13 cellular contexts compared by ENCODE assay signal in genomic region chr17:80793851-80794267, GRCh38.
DNase-seq lines count a peak whose midpoint lies in the region; ATAC-seq and TF ChIP-seq lines count a peak whose summit lies in the region.
"Had no signal": no experiment of that assay in that cellular context is flagged by ENCODE, and none has a peak within 500 bp of the region (broad histone marks: within the 10 kb centered on the region; RNA-seq: fewer than 3 reads in every experiment).

No MANE protein-coding gene starts in this region.

- no peak overlapping the region for H3K9ac ChIP-seq in smooth muscle cell (ENCODE audit: low read depth)

- H3K27ac ChIP-seq in smooth muscle cell (ENCODE audit: low read depth) = peak overlapping the region; percentile 93
- H3K27ac ChIP-seq: tibial nerve had no signal

- no peaks in the 10 kb centered on the region for H3K36me3 ChIP-seq in smooth muscle cell (ENCODE audit: low read depth)
- H3K36me3 ChIP-seq: tibial nerve had no signal

- H3K27ac Mint-ChIP-seq in T-helper 2 cell treated with Interferon-gamma antibody and Interleukin-4, amounts not matched to agents 5 μg/mL and 100 μg/mL, for 36 hours = peak overlapping the region; percentile 79
- H3K27ac Mint-ChIP-seq in activated CD8-positive, alpha-beta T cell treated with anti-CD3 and anti-CD28 coated beads, Interleukin-2, amount 10 ng/mL, durations not matched to agents 7 days and 5 days = peak overlapping the region; percentile 66

- no peaks in the 10 kb centered on the region for H3K79me2 ChIP-seq in smooth muscle cell (ENCODE audit: low read depth)

- H3K4me3 Mint-ChIP-seq in T-helper 2 cell treated with Interferon-gamma antibody and Interleukin-4, amounts not matched to agents 5 μg/mL and 100 μg/mL, for 36 hours = no peak overlapping the region
- H3K4me3 Mint-ChIP-seq in activated CD8-positive, alpha-beta T cell treated with anti-CD3 and anti-CD28 coated beads, Interleukin-2, amount 10 ng/mL, durations not matched to agents 7 days and 5 days = no peak overlapping the region
- H3K4me3 Mint-ChIP-seq: WTC11 had no signal

- H3K4me2 ChIP-seq in smooth muscle cell = peak overlapping the region; percentile 33

- H4K20me1 ChIP-seq in smooth muscle cell (ENCODE audit: low read depth) = no peaks in the 10 kb centered on the region

- peaks cover 45% of the 10 kb centered on the region for H3K4me1 Mint-ChIP-seq in T-helper 2 cell treated with Interferon-gamma antibody and Interleukin-4, amounts not matched to agents 5 μg/mL and 100 μg/mL, for 36 hours (ENCODE audit: low read depth)
- peaks cover 58% of the 10 kb centered on the region for H3K4me1 Mint-ChIP-seq in activated CD8-positive, alpha-beta T cell treated with anti-CD3 and anti-CD28 coated beads, Interleukin-2, amount 10 ng/mL, durations not matched to agents 7 days and 5 days (ENCODE audit: low read depth)

- no peaks in the 10 kb centered on the region for H3K9me3 ChIP-seq in smooth muscle cell (replicated peaks; ENCODE audit: low read depth)
- H3K9me3 ChIP-seq: tibial nerve had no signal

- H3K4me3 ChIP-seq in smooth muscle cell = no peak overlapping the region
- H3K4me3 ChIP-seq: lung, tibial nerve had no signal

- ATAC-seq in activated CD8-positive, alpha-beta T cell treated with anti-CD3 and anti-CD28 coated beads, Interleukin-2, amount 10 ng/mL, durations not matched to agents 7 days and 5 days = no peak
- ATAC-seq in esophagus mucosa = no peak
- ATAC-seq: WTC11 had no signal

- H3K36me3 Mint-ChIP-seq in T-helper 2 cell treated with Interferon-gamma antibody and Interleukin-4, amounts not matched to agents 5 μg/mL and 100 μg/mL, for 36 hours (ENCODE audit: low read depth) = peaks cover 54% of the 10 kb centered on the region
- H3K36me3 Mint-ChIP-seq in activated CD8-positive, alpha-beta T cell treated with anti-CD3 and anti-CD28 coated beads, Interleukin-2, amount 10 ng/mL, durations not matched to agents 7 days and 5 days (ENCODE audit: low read depth) = peaks cover 48% of the 10 kb centered on the region

- no peaks in the 10 kb centered on the region for H3K27me3 Mint-ChIP-seq in T-helper 2 cell treated with Interferon-gamma antibody and Interleukin-4, amounts not matched to agents 5 μg/mL and 100 μg/mL, for 36 hours (ENCODE audit: low read depth)
- no peaks in the 10 kb centered on the region for H3K27me3 Mint-ChIP-seq in activated CD8-positive, alpha-beta T cell treated with anti-CD3 and anti-CD28 coated beads, Interleukin-2, amount 10 ng/mL, durations not matched to agents 7 days and 5 days (ENCODE audit: low read depth)

- no peaks in the 10 kb centered on the region for H3K27me3 ChIP-seq in smooth muscle cell (ENCODE audit: low read depth)
- H3K27me3 ChIP-seq: tibial nerve had no signal

- peaks cover 31% of the 10 kb centered on the region for H3F3A ChIP-seq in smooth muscle cell (ENCODE audit: low read depth)

- no peak for TF ChIP-seq CTCF in smooth muscle cell (IDR thresholded peaks at IDR 0.05; ENCODE audit: borderline replicate concordance, insufficient read depth, poor library complexity, severe bottlenecking)

- CTCF ChIA-PET in activated CD8-positive, alpha-beta T cell treated with anti-CD3 and anti-CD28 coated beads, Interleukin-2, amount 10 ng/mL, durations not matched to agents 7 days and 5 days (lab: Charles Lee) = interaction anchor here (1.1 kb wide), 1 partner anchor 367 kb away, joined by 3 read pairs; no protein-coding TSS in a partner anchor

- POLR2A ChIA-PET in activated CD8-positive, alpha-beta T cell treated with anti-CD3 and anti-CD28 coated beads, Interleukin-2, amount 10 ng/mL, durations not matched to agents 7 days and 5 days (lab: Charles Lee) = no interaction called here

- no peak overlapping the region for H2AFZ ChIP-seq in smooth muscle cell (ENCODE audit: low read depth)

- no peaks in the 10 kb centered on the region for H3K9me3 Mint-ChIP-seq in T-helper 2 cell treated with Interferon-gamma antibody and Interleukin-4, amounts not matched to agents 5 μg/mL and 100 μg/mL, for 36 hours
- H3K9me3 Mint-ChIP-seq in activated CD8-positive, alpha-beta T cell treated with anti-CD3 and anti-CD28 coated beads, Interleukin-2, amount 10 ng/mL, durations not matched to agents 7 days and 5 days (ENCODE audit: insufficient read depth) = no peaks in the 10 kb centered on the region

- DNase-seq in T-helper 2 cell treated with Interferon-gamma antibody and Interleukin-4, amounts not matched to agents 5 μg/mL and 100 μg/mL, for 36 hours (ENCODE audit: low spot score) = no peak
- DNase-seq in T-helper 2 cell = no peak
- DNase-seq in activated CD8-positive, alpha-beta T cell treated with anti-CD3 and anti-CD28 coated beads, Interleukin-2, amount 10 ng/mL, durations not matched to agents 7 days and 5 days = no peak
- peak; percentile 69 for DNase-seq in fibroblast of peridontal ligament (ENCODE audit: extremely low read depth)
- no peak for DNase-seq in smooth muscle cell (lab: John Stamatoyannopoulos, UW; ENCODE audit: unreplicated experiment)
- no peak for DNase-seq in RKO (ENCODE audit: low spot score)
- no peak for DNase-seq in amygdala (lab: John Stamatoyannopoulos, UW)
- DNase-seq: erythroblast, NCI-H1105 had no signal

- WGBS in smooth muscle cell (ENCODE audit: low lambda C conversion rate) = 42% methylated on average over 5 of the region's 5 CpGs

- peaks cover 34% of the 10 kb centered on the region for H3K4me1 ChIP-seq in smooth muscle cell (ENCODE audit: low read depth)
